35 cellular contexts compared by ENCODE assay signal in genomic region chr3:42267878-42268277, GRCh38. TPM values are rescaled to one million over a fixed set of nuclear protein-coding genes. Genes with fewer than 3 reads are reported as not detected.
"Had no signal": no experiment of that assay in that cellular context is flagged by ENCODE, and none has a peak within 500 bp of the region (broad histone marks: within the 10 kb centered on the region; RNA-seq: fewer than 3 reads in every experiment).

No MANE protein-coding gene starts in this region.

- DNase-seq: activated B cell treated with CpG ODN at 0.5 μM for 24 hours; activated CD4-positive, alpha-beta memory T cell treated with anti-CD3 and anti-CD28 coated beads, Interleukin-2, amount 10 ng/mL, durations not matched to agents 7 days and 5 days; activated CD4-positive, alpha-beta T cell treated with anti-CD3 and anti-CD28 coated beads for 1 hour; activated CD4-positive, alpha-beta T cell treated with anti-CD3 and anti-CD28 coated beads for 36 hours; activated CD4-positive, alpha-beta T cell treated with anti-CD3 and anti-CD28 coated beads for 48 hours; activated CD4-positive, alpha-beta T cell treated with anti-CD3 and anti-CD28 coated beads, Interleukin-2, amount 10 ng/mL, durations not matched to agents 7 days and 5 days; activated CD4-positive, alpha-beta T cell treated with anti-CD3 and anti-CD28 coated beads, Interleukin-2, amount 50 U/mL, for 48 hours; activated CD8-positive, alpha-beta memory T cell treated with anti-CD3 and anti-CD28 coated beads for 24 hours; activated CD8-positive, alpha-beta memory T cell treated with anti-CD3 and anti-CD28 coated beads, Interleukin-2, amount 10 ng/mL, durations not matched to agents 7 days and 5 days; activated CD8-positive, alpha-beta memory T cell treated with anti-CD3 and anti-CD28 coated beads, Interleukin-2, amount 50 U/mL, for 48 hours; activated CD8-positive, alpha-beta T cell treated with anti-CD3 and anti-CD28 coated beads, Interleukin-2, amount 10 ng/mL, durations not matched to agents 7 days and 5 days; activated effector memory CD4-positive, alpha-beta T cell treated with Interleukin-2 at 50 U/mL for 16 hours; activated gamma-delta T cell; activated naive CD4-positive, alpha-beta T cell treated with Interleukin-2 at 50 U/mL for 16 hours; activated naive CD8-positive, alpha-beta T cell treated with anti-CD3 and anti-CD28 coated beads, Interleukin-2, amount 10 ng/mL, durations not matched to agents 7 days and 5 days; activated naive CD8-positive, alpha-beta T cell treated with anti-CD3 and anti-CD28 coated beads, Interleukin-2, amount 50 U/mL, for 24 hours; activated T-cell treated with anti-CD3 and anti-CD28 coated beads, Interleukin-2, amount 50 U/mL, for 24 hours; activated T-cell treated with anti-CD3 and anti-CD28 coated beads, Interleukin-2, amount 50 U/mL, for 48 hours; amygdala; caudate nucleus; cerebellar nuclear complex; SW 1271; T-helper 1 cell; T-helper 2 cell; T-helper 9 cell had no signal

- ATAC-seq: activated CD4-positive, alpha-beta T cell treated with anti-CD3 and anti-CD28 coated beads for 36 hours; activated CD8-positive, alpha-beta memory T cell treated with anti-CD3 and anti-CD28 coated beads, Interleukin-2, amount 10 ng/mL, durations not matched to agents 7 days and 5 days; activated CD8-positive, alpha-beta T cell treated with anti-CD3 and anti-CD28 coated beads, Interleukin-2, amount 10 ng/mL, durations not matched to agents 7 days and 5 days; activated naive CD8-positive, alpha-beta T cell treated with anti-CD3 and anti-CD28 coated beads, Interleukin-2, amount 50 U/mL, for 24 hours had no signal

- H3K9me3 Mint-ChIP-seq: activated CD4-positive, alpha-beta memory T cell treated with anti-CD3 and anti-CD28 coated beads, Interleukin-2, amount 10 ng/mL, durations not matched to agents 7 days and 5 days; activated CD4-positive, alpha-beta T cell treated with anti-CD3 and anti-CD28 coated beads, Interleukin-2, amount 10 ng/mL, durations not matched to agents 7 days and 5 days; activated T-helper 2 cell treated with anti-CD3 and anti-CD28 coated beads, Interferon-gamma antibody, Interleukin-2, Interleukin-4, amounts not matched to agents 10 μg/mL and 5 μg/mL and 100 μg/mL, durations not matched to agents 14 hours and 24 hours and 36 hours; T-helper 1 cell treated with Interleukin-12 subunit alpha and Interleukin-12 subunit beta and Interleukin-4 antibody, amounts not matched to agents 30 μg/mL and 1 μg/mL, for 36 hours had no signal

- H3K9me3 ChIP-seq: ascending aorta had no signal

- H3K4me1 ChIP-seq: ascending aorta had no signal

- H3K4me3 Mint-ChIP-seq: activated B cell treated with CpG ODN at 0.5 μM for 24 hours; activated CD4-positive, alpha-beta memory T cell treated with anti-CD3 and anti-CD28 coated beads, Interleukin-2, amount 10 ng/mL, durations not matched to agents 7 days and 5 days; activated CD4-positive, alpha-beta T cell treated with anti-CD3 and anti-CD28 coated beads for 36 hours; activated CD4-positive, alpha-beta T cell treated with anti-CD3 and anti-CD28 coated beads, Interleukin-2, amount 10 ng/mL, durations not matched to agents 7 days and 5 days; activated CD8-positive, alpha-beta memory T cell treated with anti-CD3 and anti-CD28 coated beads, Interleukin-2, amount 10 ng/mL, durations not matched to agents 7 days and 5 days; activated CD8-positive, alpha-beta T cell treated with anti-CD3 and anti-CD28 coated beads, Interleukin-2, amount 10 ng/mL, durations not matched to agents 7 days and 5 days; activated naive CD4-positive, alpha-beta T cell treated with anti-CD3 and anti-CD28 coated beads, Interleukin-2, amount 50 U/mL, for 24 hours; activated naive CD8-positive, alpha-beta T cell; activated naive CD8-positive, alpha-beta T cell treated with anti-CD3 and anti-CD28 coated beads, Interleukin-2, amount 10 ng/mL, durations not matched to agents 7 days and 5 days; activated naive CD8-positive, alpha-beta T cell treated with anti-CD3 and anti-CD28 coated beads, Interleukin-2, amount 50 U/mL, for 24 hours; activated T-cell treated with anti-CD3 and anti-CD28 coated beads, Interleukin-2, amount 50 U/mL, for 24 hours; brain; central memory CD8-positive, alpha-beta T cell; T-helper 1 cell treated with Interleukin-12 subunit alpha and Interleukin-12 subunit beta and Interleukin-4 antibody, amounts not matched to agents 30 μg/mL and 1 μg/mL, for 36 hours; T-helper 2 cell treated with Interferon-gamma antibody and Interleukin-4, amounts not matched to agents 5 μg/mL and 100 μg/mL, for 36 hours had no signal

- H3K36me3 Mint-ChIP-seq: activated naive CD8-positive, alpha-beta T cell treated with anti-CD3 and anti-CD28 coated beads, Interleukin-2, amount 10 ng/mL, durations not matched to agents 7 days and 5 days; brain had no signal

- H3K4me3 ChIP-seq: ascending aorta, cardiac muscle cell had no signal

- H3K27ac Mint-ChIP-seq: activated B cell treated with CpG ODN at 0.5 μM for 24 hours; activated CD4-positive, alpha-beta memory T cell treated with anti-CD3 and anti-CD28 coated beads, Interleukin-2, amount 10 ng/mL, durations not matched to agents 7 days and 5 days; activated CD4-positive, alpha-beta T cell treated with anti-CD3 and anti-CD28 coated beads for 36 hours; activated CD4-positive, alpha-beta T cell treated with anti-CD3 and anti-CD28 coated beads, Interleukin-2, amount 10 ng/mL, durations not matched to agents 7 days and 5 days; activated CD8-positive, alpha-beta memory T cell treated with anti-CD3 and anti-CD28 coated beads, Interleukin-2, amount 10 ng/mL, durations not matched to agents 7 days and 5 days; activated CD8-positive, alpha-beta T cell treated with anti-CD3 and anti-CD28 coated beads, Interleukin-2, amount 10 ng/mL, durations not matched to agents 7 days and 5 days; activated naive CD4-positive, alpha-beta T cell treated with anti-CD3 and anti-CD28 coated beads, Interleukin-2, amount 50 U/mL, for 24 hours; activated naive CD8-positive, alpha-beta T cell; activated naive CD8-positive, alpha-beta T cell treated with anti-CD3 and anti-CD28 coated beads, Interleukin-2, amount 10 ng/mL, durations not matched to agents 7 days and 5 days; activated naive CD8-positive, alpha-beta T cell treated with anti-CD3 and anti-CD28 coated beads, Interleukin-2, amount 50 U/mL, for 24 hours; activated T-cell treated with anti-CD3 and anti-CD28 coated beads, Interleukin-2, amount 50 U/mL, for 24 hours; activated T-helper 2 cell treated with anti-CD3 and anti-CD28 coated beads, Interferon-gamma antibody, Interleukin-2, Interleukin-4, amounts not matched to agents 10 μg/mL and 5 μg/mL and 100 μg/mL, durations not matched to agents 14 hours and 24 hours and 36 hours; brain; T-helper 1 cell treated with Interleukin-12 subunit alpha and Interleukin-12 subunit beta and Interleukin-4 antibody, amounts not matched to agents 30 μg/mL and 1 μg/mL, for 36 hours; T-helper 2 cell treated with Interferon-gamma antibody and Interleukin-4, amounts not matched to agents 5 μg/mL and 100 μg/mL, for 36 hours had no signal

- H3K27ac ChIP-seq: ascending aorta, cardiac muscle cell, VCaP had no signal

- H3K36me3 ChIP-seq: ascending aorta, cardiac muscle cell had no signal

RNA-seq across cellular contexts. Expression of gene CCK, which starts 1.9 kb away (rescaled TPM):
- total RNA-seq: activated B cell treated with CpG ODN at 0.5 μM for 24 hours; activated CD4-positive, alpha-beta memory T cell treated with anti-CD3 and anti-CD28 coated beads, Interleukin-2, amount 10 ng/mL, durations not matched to agents 7 days and 5 days; activated CD4-positive, alpha-beta T cell treated with anti-CD3 and anti-CD28 coated beads for 36 hours; activated CD4-positive, alpha-beta T cell treated with anti-CD3 and anti-CD28 coated beads, Interleukin-2, amount 10 ng/mL, durations not matched to agents 7 days and 5 days; activated CD8-positive, alpha-beta memory T cell treated with anti-CD3 and anti-CD28 coated beads, Interleukin-2, amount 10 ng/mL, durations not matched to agents 7 days and 5 days; activated CD8-positive, alpha-beta T cell treated with anti-CD3 and anti-CD28 coated beads, Interleukin-2, amount 10 ng/mL, durations not matched to agents 7 days and 5 days; activated naive CD8-positive, alpha-beta T cell treated with anti-CD3 and anti-CD28 coated beads, Interleukin-2, amount 10 ng/mL, durations not matched to agents 7 days and 5 days; activated T-helper 2 cell treated with anti-CD3 and anti-CD28 coated beads, Interferon-gamma antibody, Interleukin-2, Interleukin-4, amounts not matched to agents 10 μg/mL and 5 μg/mL and 100 μg/mL, durations not matched to agents 14 hours and 24 hours and 36 hours; ascending aorta; cardiac muscle cell had no signal
- polyA plus RNA-seq: cardiac muscle cell had no signal
